In genomic region chr6:14910692-14911547, GRCh38 we compare ENCODE assay signal across 8 cellular contexts.
DNase-seq lines count a peak whose midpoint lies in the region; ATAC-seq and TF ChIP-seq lines count a peak whose summit lies in the region.

No MANE protein-coding gene starts in this region.

- WGBS in testis, 2 donors: 78 to 79% methylated on average over 13 of the region's 13 CpGs

- H3K4me3 ChIP-seq in testis: no peak overlapping the region

- no peaks in the 10 kb centered on the region for H3K9me3 ChIP-seq in testis

- ATAC-seq in GM21528 (IDR thresholded peaks at IDR 0.05; ENCODE audit: low FRiP score, unreplicated experiment) (peak; percentile 80), HG02588 (IDR thresholded peaks at IDR 0.05; ENCODE audit: unreplicated experiment) (no peak)
- ATAC-seq in effector memory CD8-positive, alpha-beta T cell (replicated peaks): peak; percentile 69
- ATAC-seq in stimulated activated effector memory CD8-positive, alpha-beta T cell treated with anti-CD3 and anti-CD28 coated beads, Interleukin-12 subunit alpha, Interleukin-12 subunit beta, amount 100 ng/mL, for 72 hours: peak; percentile 49

- no peaks in the 10 kb centered on the region for H3K36me3 ChIP-seq in testis (ENCODE audit: low read depth, missing control alignments)

- peak; percentile 99 for DNase-seq in GF-D8 (lab: John Stamatoyannopoulos, UW)
- DNase-seq in LHCN-M2 (ENCODE audit: low read depth): peak; percentile 79
- peak in 1 of 3 experiments; percentile 6 for DNase-seq in effector memory CD8-positive, alpha-beta T cell
- peak in 1 of 2 donors; percentile 53 for DNase-seq in stimulated activated effector memory CD8-positive, alpha-beta T cell treated with anti-CD3 and anti-CD28 coated beads, Interleukin-12 subunit alpha, Interleukin-12 subunit beta, amount 100 ng/mL, for 72 hours (ENCODE audit: low spot score in 2 of 2)
- no peak for DNase-seq in HuH-7.5 (ENCODE audit: low spot score)
- no peak for DNase-seq in testis

- no peaks in the 10 kb centered on the region for H3K36me3 Mint-ChIP-seq in effector memory CD8-positive, alpha-beta T cell (ENCODE audit: insufficient read depth)
- no peaks in the 10 kb centered on the region for H3K36me3 Mint-ChIP-seq in stimulated activated effector memory CD8-positive, alpha-beta T cell treated with anti-CD3 and anti-CD28 coated beads, Interleukin-12 subunit alpha, Interleukin-12 subunit beta, amount 100 ng/mL, for 72 hours

- no peaks in the 10 kb centered on the region for H3K27me3 ChIP-seq in testis

- intact Hi-C loops in testis (cut with DNase I; ENCODE audit: low total_unique reads): no loop called here

- H3K27ac ChIP-seq in testis: no peak overlapping the region

- H3K4me3 Mint-ChIP-seq in effector memory CD8-positive, alpha-beta T cell: peak overlapping the region; percentile 73 to 75
- H3K4me3 Mint-ChIP-seq in stimulated activated effector memory CD8-positive, alpha-beta T cell treated with anti-CD3 and anti-CD28 coated beads, Interleukin-12 subunit alpha, Interleukin-12 subunit beta, amount 100 ng/mL, for 72 hours: peak overlapping the region; percentile 33

- H3K9me3 Mint-ChIP-seq in effector memory CD8-positive, alpha-beta T cell: no peaks in the 10 kb centered on the region
- H3K9me3 Mint-ChIP-seq in stimulated activated effector memory CD8-positive, alpha-beta T cell treated with anti-CD3 and anti-CD28 coated beads, Interleukin-12 subunit alpha, Interleukin-12 subunit beta, amount 100 ng/mL, for 72 hours: no peaks in the 10 kb centered on the region

- H3K4me1 ChIP-seq in testis: peaks cover 16% of the 10 kb centered on the region

- H3K27me3 Mint-ChIP-seq in effector memory CD8-positive, alpha-beta T cell: no peaks in the 10 kb centered on the region

- TF ChIP-seq CTCF in testis (IDR thresholded peaks at IDR 0.05): no peak

- H3K27ac Mint-ChIP-seq in effector memory CD8-positive, alpha-beta T cell: peak overlapping the region; percentile 53 to 77
- H3K27ac Mint-ChIP-seq in stimulated activated effector memory CD8-positive, alpha-beta T cell treated with anti-CD3 and anti-CD28 coated beads, Interleukin-12 subunit alpha, Interleukin-12 subunit beta, amount 100 ng/mL, for 72 hours: peak overlapping the region; percentile 21

- TF ChIP-seq POLR2A in testis (IDR thresholded peaks at IDR 0.05): no peak

- H3K4me1 Mint-ChIP-seq in effector memory CD8-positive, alpha-beta T cell (ENCODE audit: low read depth in 2 of 2): peaks cover 17 to 19% of the 10 kb centered on the region in 2 donors
- H3K4me1 Mint-ChIP-seq in stimulated activated effector memory CD8-positive, alpha-beta T cell treated with anti-CD3 and anti-CD28 coated beads, Interleukin-12 subunit alpha, Interleukin-12 subunit beta, amount 100 ng/mL, for 72 hours: peaks cover 22% of the 10 kb centered on the region

Comparison
In these comparisons a context has a peak if more than half of its experiments do, and no peak if none do; other contexts are left out.
1. DNase-seq: peak in GF-D8 (single experiment) and LHCN-M2 (single experiment); none in HuH-7.5 (single experiment) and testis (single experiment).